Comparison of ENCODE assay signal across 17 cellular contexts in genomic region chr2:150274108-150274507, GRCh38.
"Had no signal": no experiment of that assay in that cellular context is flagged by ENCODE, and none has a peak within 500 bp of the region (broad histone marks: within the 10 kb centered on the region; RNA-seq: fewer than 3 reads in every experiment).

No MANE protein-coding gene starts in this region.

- H3K27me3 ChIP-seq: ascending aorta, left lung, upper lobe of right lung had no signal

- H3K9me3 ChIP-seq: upper lobe of right lung had no signal

- H3K36me3 ChIP-seq: ascending aorta, left lung, upper lobe of right lung, WERI-Rb-1 had no signal

- H3K4me3 ChIP-seq: ascending aorta, left lung, psoas muscle, upper lobe of right lung had no signal

- DNase-seq: activated CD4-positive, alpha-beta T cell treated with anti-CD3 and anti-CD28 coated beads for 4 hours; activated CD8-positive, alpha-beta memory T cell treated with anti-CD3 and anti-CD28 coated beads, Interleukin-2, amount 50 U/mL, for 4 hours; activated CD8-positive, alpha-beta T cell treated with anti-CD3 and anti-CD28 coated beads for 36 hours; activated naive CD4-positive, alpha-beta T cell; activated T-cell treated with anti-CD3 and anti-CD28 coated beads, Interleukin-2, amount 50 U/mL, for 72 hours; caudate nucleus; cortex of kidney; effector CD8-positive, alpha-beta T cell; head of caudate nucleus; left lung; occipital lobe; psoas muscle; stimulated activated CD4-positive, alpha-beta T cell treated with anti-CD3 and anti-CD28 coated beads, Interleukin-12 subunit alpha, Interleukin-12 subunit beta, amount 100 ng/mL, for 4 hours; stimulated activated naive CD4-positive, alpha-beta T cell treated with Interleukin-2 at 50 U/mL for 16 hours; upper lobe of right lung; WERI-Rb-1 had no signal

- H3K27ac ChIP-seq: ascending aorta, left lung, psoas muscle, upper lobe of right lung, WERI-Rb-1 had no signal

- H3K4me1 ChIP-seq: ascending aorta, left lung, psoas muscle, upper lobe of right lung had no signal
